1 cellular context compared by ENCODE assay signal in the genomic region with DNA sequence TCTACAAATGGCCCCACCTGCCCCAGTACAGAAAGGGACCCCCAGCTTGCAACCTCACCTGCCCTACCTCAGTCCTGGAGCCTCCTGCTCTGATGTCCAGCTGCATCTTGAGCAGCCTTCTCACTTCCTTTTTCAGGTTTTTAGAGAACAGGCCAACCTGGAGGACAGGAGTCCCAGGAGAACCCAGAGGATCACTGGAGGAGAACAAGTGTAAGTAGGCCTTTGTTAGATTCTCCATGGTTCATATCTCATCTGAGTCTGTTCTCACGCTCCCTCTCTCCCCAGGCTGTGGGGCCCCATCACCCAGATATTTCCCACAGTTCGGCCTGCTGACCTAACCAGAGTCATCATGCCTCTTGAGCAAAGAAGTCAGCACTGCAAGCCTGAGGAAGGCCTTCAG.
TF ChIP-seq lines count a peak whose summit lies in the region.

No MANE protein-coding gene starts in this region.

TF ChIP-seq in GM12878, 131 proteins besides CTCF, POLR2A, EP300 and RAD21 (continued from another document):
- no peak for TF ChIP-seq NKRF (conservative IDR thresholded peaks at IDR 0.05)
- TF ChIP-seq, protein P1, sequence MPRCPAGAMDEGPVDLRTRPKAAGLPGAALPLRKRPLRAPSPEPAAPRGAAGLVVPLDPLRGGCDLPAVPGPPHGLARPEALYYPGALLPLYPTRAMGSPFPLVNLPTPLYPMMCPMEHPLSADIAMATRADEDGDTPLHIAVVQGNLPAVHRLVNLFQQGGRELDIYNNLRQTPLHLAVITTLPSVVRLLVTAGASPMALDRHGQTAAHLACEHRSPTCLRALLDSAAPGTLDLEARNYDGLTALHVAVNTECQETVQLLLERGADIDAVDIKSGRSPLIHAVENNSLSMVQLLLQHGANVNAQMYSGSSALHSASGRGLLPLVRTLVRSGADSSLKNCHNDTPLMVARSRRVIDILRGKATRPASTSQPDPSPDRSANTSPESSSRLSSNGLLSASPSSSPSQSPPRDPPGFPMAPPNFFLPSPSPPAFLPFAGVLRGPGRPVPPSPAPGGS (IDR thresholded peaks at IDR 0.05; ENCODE audit: borderline replicate concordance, insufficient read depth, low read depth, low read length, poor library complexity, severe bottlenecking) = peak; percentile 46
- TF ChIP-seq GABPA (IDR thresholded peaks at IDR 0.05; ENCODE audit: low read depth) = no peak
- TF ChIP-seq, protein P2, sequence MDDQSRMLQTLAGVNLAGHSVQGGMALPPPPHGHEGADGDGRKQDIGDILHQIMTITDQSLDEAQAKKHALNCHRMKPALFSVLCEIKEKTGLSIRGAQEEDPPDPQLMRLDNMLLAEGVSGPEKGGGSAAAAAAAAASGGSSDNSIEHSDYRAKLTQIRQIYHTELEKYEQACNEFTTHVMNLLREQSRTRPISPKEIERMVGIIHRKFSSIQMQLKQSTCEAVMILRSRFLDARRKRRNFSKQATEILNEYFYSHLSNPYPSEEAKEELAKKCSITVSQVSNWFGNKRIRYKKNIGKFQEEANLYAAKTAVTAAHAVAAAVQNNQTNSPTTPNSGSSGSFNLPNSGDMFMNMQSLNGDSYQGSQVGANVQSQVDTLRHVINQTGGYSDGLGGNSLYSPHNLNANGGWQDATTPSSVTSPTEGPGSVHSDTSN (IDR thresholded peaks at IDR 0.05; ENCODE audit: insufficient replicate concordance, low read depth, low read length) = no peak
- TF ChIP-seq, protein P3, sequence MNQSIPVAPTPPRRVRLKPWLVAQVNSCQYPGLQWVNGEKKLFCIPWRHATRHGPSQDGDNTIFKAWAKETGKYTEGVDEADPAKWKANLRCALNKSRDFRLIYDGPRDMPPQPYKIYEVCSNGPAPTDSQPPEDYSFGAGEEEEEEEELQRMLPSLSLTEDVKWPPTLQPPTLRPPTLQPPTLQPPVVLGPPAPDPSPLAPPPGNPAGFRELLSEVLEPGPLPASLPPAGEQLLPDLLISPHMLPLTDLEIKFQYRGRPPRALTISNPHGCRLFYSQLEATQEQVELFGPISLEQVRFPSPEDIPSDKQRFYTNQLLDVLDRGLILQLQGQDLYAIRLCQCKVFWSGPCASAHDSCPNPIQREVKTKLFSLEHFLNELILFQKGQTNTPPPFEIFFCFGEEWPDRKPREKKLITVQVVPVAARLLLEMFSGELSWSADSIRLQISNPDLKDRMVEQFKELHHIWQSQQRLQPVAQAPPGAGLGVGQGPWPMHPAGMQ (IDR thresholded peaks at IDR 0.05; ENCODE audit: borderline replicate concordance) = no peak
TF ChIP-seq in GM12878: peak in this region for 2.
